1 cellular context compared by ENCODE assay signal in the genomic region with DNA sequence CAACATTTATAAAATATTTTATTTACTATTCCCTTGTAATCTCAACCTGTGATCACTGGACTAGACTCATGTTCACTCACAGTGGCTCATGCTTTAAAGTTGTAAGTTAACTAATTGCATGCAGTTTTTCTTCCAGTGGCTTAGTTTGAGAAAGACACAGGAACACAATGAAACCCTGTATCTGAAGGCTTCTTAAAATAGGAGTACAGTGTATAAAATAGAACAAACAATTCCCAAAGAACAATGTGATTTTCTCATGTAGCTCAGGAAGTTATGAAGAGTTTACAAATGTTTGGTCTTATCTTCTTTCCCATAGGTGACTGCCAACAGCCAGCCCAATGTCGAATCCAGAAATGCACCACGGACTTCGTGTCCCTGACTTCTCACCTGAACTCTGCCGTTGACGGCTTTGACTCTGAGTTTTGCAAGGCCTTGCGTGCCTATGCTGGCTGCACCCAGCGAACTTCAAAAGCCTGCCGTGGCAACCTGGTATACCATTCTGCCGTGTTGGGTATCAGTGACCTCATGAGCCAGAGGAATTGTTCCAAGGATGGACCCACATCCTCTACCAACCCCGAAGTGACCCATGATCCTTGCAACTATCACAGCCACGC.
TF ChIP-seq lines count a peak whose summit lies in the region.

No MANE protein-coding gene starts in this region.

TF ChIP-seq in HepG2, 621 proteins besides CTCF, POLR2A, EP300 and RAD21 (continued from another document and continues in another):
- TF ChIP-seq, protein P1, sequence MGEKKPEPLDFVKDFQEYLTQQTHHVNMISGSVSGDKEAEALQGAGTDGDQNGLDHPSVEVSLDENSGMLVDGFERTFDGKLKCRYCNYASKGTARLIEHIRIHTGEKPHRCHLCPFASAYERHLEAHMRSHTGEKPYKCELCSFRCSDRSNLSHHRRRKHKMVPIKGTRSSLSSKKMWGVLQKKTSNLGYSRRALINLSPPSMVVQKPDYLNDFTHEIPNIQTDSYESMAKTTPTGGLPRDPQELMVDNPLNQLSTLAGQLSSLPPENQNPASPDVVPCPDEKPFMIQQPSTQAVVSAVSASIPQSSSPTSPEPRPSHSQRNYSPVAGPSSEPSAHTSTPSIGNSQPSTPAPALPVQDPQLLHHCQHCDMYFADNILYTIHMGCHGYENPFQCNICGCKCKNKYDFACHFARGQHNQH (CRISPR knock-in tag; IDR thresholded peaks at IDR 0.05): 0 out of 2 replicates have a peak, but pooled peaks have one; percentile 54
- TF ChIP-seq ZNF720 (CRISPR knock-in tag; IDR thresholded peaks at IDR 0.05): no peak
- no peak for TF ChIP-seq XRCC5 (optimal IDR thresholded peaks at IDR 0.05; ENCODE audit: low read length)
- no peak for TF ChIP-seq MAZ (IDR thresholded peaks at IDR 0.05; ENCODE audit: borderline replicate concordance, low read depth, low read length)
- no peak for TF ChIP-seq MAZ (CRISPR knock-in tag; IDR thresholded peaks at IDR 0.05; ENCODE audit: low read depth)
- TF ChIP-seq KDM2A (CRISPR knock-in tag; IDR thresholded peaks at IDR 0.05; ENCODE audit: borderline replicate concordance, low read depth): peak; percentile 60; the same call in 1 of the 2 replicates
- TF ChIP-seq HNF4G (IDR thresholded peaks at IDR 0.05; ENCODE audit: borderline replicate concordance, low read depth, low read length): no peak
- TF ChIP-seq HNF4G (CRISPR knock-in tag; IDR thresholded peaks at IDR 0.05; ENCODE audit: borderline replicate concordance, low read depth): 0 out of 2 replicates have a peak, but pooled peaks have one; percentile 34
- no peak for TF ChIP-seq PRPF4 (IDR thresholded peaks at IDR 0.05; ENCODE audit: low read depth, low read length, poor library complexity, severe bottlenecking)
- TF ChIP-seq MAX (IDR thresholded peaks at IDR 0.05): peak; percentile 81
- no peak for TF ChIP-seq ATF7 (IDR thresholded peaks at IDR 0.05)
- no peak for TF ChIP-seq ATF7 (CRISPR knock-in tag; IDR thresholded peaks at IDR 0.05)
- TF ChIP-seq ZNF264 (CRISPR knock-in tag; IDR thresholded peaks at IDR 0.05): no peak
- 0 out of 2 replicates have a peak, but pooled peaks have one; percentile 30 for TF ChIP-seq TOE1 (CRISPR knock-in tag; IDR thresholded peaks at IDR 0.05)
- TF ChIP-seq, protein P2, sequence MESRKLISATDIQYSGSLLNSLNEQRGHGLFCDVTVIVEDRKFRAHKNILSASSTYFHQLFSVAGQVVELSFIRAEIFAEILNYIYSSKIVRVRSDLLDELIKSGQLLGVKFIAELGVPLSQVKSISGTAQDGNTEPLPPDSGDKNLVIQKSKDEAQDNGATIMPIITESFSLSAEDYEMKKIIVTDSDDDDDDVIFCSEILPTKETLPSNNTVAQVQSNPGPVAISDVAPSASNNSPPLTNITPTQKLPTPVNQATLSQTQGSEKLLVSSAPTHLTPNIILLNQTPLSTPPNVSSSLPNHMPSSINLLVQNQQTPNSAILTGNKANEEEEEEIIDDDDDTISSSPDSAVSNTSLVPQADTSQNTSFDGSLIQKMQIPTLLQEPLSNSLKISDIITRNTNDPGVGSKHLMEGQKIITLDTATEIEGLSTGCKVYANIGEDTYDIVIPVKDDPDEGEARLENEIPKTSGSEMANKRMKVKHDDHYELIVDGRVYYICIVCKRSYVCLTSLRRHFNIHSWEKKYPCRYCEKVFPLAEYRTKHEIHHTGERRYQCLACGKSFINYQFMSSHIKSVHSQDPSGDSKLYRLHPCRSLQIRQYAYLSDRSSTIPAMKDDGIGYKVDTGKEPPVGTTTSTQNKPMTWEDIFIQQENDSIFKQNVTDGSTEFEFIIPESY (CRISPR knock-in tag; IDR thresholded peaks at IDR 0.05): peak; percentile 15; the same call in 1 of the 2 replicates
- peak; percentile 71; the same call in 1 of the 2 replicates for TF ChIP-seq HOMEZ (CRISPR knock-in tag; IDR thresholded peaks at IDR 0.05; ENCODE audit: low read depth)
- no peak for TF ChIP-seq ZNF441 (CRISPR knock-in tag; IDR thresholded peaks at IDR 0.05; ENCODE audit: borderline replicate concordance)
- no peak for TF ChIP-seq ZNF33A (CRISPR knock-in tag; IDR thresholded peaks at IDR 0.05; ENCODE audit: borderline replicate concordance)
- no peak for TF ChIP-seq ZNF891 (CRISPR knock-in tag; IDR thresholded peaks at IDR 0.05)
- peak; percentile 37; the same call in 1 of the 2 replicates for TF ChIP-seq ZFP91 (CRISPR knock-in tag; IDR thresholded peaks at IDR 0.05; ENCODE audit: borderline replicate concordance)
- no peak for TF ChIP-seq FOXK2 (IDR thresholded peaks at IDR 0.05)
- TF ChIP-seq U2AF2 (IDR thresholded peaks at IDR 0.05; ENCODE audit: low read depth, low read length): no peak
- no peak for TF ChIP-seq DBP (CRISPR knock-in tag; IDR thresholded peaks at IDR 0.05; ENCODE audit: not compliant biosample characterization)
- TF ChIP-seq, protein P3, sequence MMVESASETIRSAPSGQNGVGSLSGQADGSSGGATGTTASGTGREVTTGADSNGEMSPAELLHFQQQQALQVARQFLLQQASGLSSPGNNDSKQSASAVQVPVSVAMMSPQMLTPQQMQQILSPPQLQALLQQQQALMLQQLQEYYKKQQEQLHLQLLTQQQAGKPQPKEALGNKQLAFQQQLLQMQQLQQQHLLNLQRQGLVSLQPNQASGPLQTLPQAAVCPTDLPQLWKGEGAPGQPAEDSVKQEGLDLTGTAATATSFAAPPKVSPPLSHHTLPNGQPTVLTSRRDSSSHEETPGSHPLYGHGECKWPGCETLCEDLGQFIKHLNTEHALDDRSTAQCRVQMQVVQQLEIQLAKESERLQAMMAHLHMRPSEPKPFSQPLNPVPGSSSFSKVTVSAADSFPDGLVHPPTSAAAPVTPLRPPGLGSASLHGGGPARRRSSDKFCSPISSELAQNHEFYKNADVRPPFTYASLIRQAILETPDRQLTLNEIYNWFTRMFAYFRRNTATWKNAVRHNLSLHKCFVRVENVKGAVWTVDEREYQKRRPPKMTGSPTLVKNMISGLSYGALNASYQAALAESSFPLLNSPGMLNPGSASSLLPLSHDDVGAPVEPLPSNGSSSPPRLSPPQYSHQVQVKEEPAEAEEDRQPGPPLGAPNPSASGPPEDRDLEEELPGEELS (CRISPR knock-in tag; IDR thresholded peaks at IDR 0.05): peak; percentile 59
- TF ChIP-seq ZBTB7A (CRISPR knock-in tag; IDR thresholded peaks at IDR 0.05): no peak
- TF ChIP-seq ZNF788 (CRISPR knock-in tag; IDR thresholded peaks at IDR 0.05; ENCODE audit: borderline replicate concordance): 0 out of 2 replicates have a peak, but pooled peaks have one; percentile 22
- TF ChIP-seq SOX6 (IDR thresholded peaks at IDR 0.05): no peak
- TF ChIP-seq SOX6 (CRISPR knock-in tag; IDR thresholded peaks at IDR 0.05): peak; percentile 81
- no peak for TF ChIP-seq NPAS2 (CRISPR knock-in tag; IDR thresholded peaks at IDR 0.05; ENCODE audit: borderline replicate concordance)
- no peak for TF ChIP-seq JDP2 (CRISPR knock-in tag; IDR thresholded peaks at IDR 0.05; ENCODE audit: borderline replicate concordance)
- TF ChIP-seq, protein P4, sequence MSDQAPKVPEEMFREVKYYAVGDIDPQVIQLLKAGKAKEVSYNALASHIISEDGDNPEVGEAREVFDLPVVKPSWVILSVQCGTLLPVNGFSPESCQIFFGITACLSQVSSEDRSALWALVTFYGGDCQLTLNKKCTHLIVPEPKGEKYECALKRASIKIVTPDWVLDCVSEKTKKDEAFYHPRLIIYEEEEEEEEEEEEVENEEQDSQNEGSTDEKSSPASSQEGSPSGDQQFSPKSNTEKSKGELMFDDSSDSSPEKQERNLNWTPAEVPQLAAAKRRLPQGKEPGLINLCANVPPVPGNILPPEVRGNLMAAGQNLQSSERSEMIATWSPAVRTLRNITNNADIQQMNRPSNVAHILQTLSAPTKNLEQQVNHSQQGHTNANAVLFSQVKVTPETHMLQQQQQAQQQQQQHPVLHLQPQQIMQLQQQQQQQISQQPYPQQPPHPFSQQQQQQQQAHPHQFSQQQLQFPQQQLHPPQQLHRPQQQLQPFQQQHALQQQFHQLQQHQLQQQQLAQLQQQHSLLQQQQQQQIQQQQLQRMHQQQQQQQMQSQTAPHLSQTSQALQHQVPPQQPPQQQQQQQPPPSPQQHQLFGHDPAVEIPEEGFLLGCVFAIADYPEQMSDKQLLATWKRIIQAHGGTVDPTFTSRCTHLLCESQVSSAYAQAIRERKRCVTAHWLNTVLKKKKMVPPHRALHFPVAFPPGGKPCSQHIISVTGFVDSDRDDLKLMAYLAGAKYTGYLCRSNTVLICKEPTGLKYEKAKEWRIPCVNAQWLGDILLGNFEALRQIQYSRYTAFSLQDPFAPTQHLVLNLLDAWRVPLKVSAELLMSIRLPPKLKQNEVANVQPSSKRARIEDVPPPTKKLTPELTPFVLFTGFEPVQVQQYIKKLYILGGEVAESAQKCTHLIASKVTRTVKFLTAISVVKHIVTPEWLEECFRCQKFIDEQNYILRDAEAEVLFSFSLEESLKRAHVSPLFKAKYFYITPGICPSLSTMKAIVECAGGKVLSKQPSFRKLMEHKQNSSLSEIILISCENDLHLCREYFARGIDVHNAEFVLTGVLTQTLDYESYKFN (CRISPR knock-in tag; conservative IDR thresholded peaks at IDR 0.05): peak; percentile 53
- TF ChIP-seq, protein P5, sequence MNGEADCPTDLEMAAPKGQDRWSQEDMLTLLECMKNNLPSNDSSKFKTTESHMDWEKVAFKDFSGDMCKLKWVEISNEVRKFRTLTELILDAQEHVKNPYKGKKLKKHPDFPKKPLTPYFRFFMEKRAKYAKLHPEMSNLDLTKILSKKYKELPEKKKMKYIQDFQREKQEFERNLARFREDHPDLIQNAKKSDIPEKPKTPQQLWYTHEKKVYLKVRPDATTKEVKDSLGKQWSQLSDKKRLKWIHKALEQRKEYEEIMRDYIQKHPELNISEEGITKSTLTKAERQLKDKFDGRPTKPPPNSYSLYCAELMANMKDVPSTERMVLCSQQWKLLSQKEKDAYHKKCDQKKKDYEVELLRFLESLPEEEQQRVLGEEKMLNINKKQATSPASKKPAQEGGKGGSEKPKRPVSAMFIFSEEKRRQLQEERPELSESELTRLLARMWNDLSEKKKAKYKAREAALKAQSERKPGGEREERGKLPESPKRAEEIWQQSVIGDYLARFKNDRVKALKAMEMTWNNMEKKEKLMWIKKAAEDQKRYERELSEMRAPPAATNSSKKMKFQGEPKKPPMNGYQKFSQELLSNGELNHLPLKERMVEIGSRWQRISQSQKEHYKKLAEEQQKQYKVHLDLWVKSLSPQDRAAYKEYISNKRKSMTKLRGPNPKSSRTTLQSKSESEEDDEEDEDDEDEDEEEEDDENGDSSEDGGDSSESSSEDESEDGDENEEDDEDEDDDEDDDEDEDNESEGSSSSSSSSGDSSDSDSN (CRISPR knock-in tag; IDR thresholded peaks at IDR 0.05): peak; percentile 58
- TF ChIP-seq ZNF790 (CRISPR knock-in tag; IDR thresholded peaks at IDR 0.05; ENCODE audit: borderline replicate concordance): no peak
- no peak for TF ChIP-seq ZNF557 (CRISPR knock-in tag; IDR thresholded peaks at IDR 0.05)
- no peak for TF ChIP-seq ZNF549 (CRISPR knock-in tag; IDR thresholded peaks at IDR 0.05)
- TF ChIP-seq ZNF644 (CRISPR knock-in tag; IDR thresholded peaks at IDR 0.05; ENCODE audit: low read depth): peak; percentile 87
- TF ChIP-seq ZC3H4 (CRISPR knock-in tag; IDR thresholded peaks at IDR 0.05; ENCODE audit: borderline replicate concordance): no peak
- TF ChIP-seq ETV5 (CRISPR knock-in tag; IDR thresholded peaks at IDR 0.05; ENCODE audit: borderline replicate concordance): peak; percentile 41; the same call in 1 of the 2 replicates
- no peak for TF ChIP-seq TIGD3 (CRISPR knock-in tag; IDR thresholded peaks at IDR 0.05; ENCODE audit: borderline replicate concordance)
- no peak for TF ChIP-seq ZNF180 (CRISPR knock-in tag; IDR thresholded peaks at IDR 0.05; ENCODE audit: borderline replicate concordance, low read depth)
- no peak for TF ChIP-seq SMARCE1 (IDR thresholded peaks at IDR 0.05; ENCODE audit: borderline replicate concordance)
- no peak for TF ChIP-seq MTA3 (CRISPR knock-in tag; IDR thresholded peaks at IDR 0.05)
